ENCODE assay signal across 12 cellular contexts in genomic region chr6:160950507-160950906, GRCh38. TPM values are rescaled to one million over a fixed set of nuclear protein-coding genes. Genes with fewer than 3 reads are reported as not detected.
DNase-seq lines count a peak whose midpoint lies in the region; ATAC-seq and TF ChIP-seq lines count a peak whose summit lies in the region.
"Had no signal": no experiment of that assay in that cellular context is flagged by ENCODE, and none has a peak within 500 bp of the region (broad histone marks: within the 10 kb centered on the region; RNA-seq: fewer than 3 reads in every experiment).

No MANE protein-coding gene starts in this region.

- peak; percentile 92 for ATAC-seq in left ventricle myocardium superior
- ATAC-seq in activated T-helper 17 cell treated with anti-CD3 and anti-CD28 coated beads, Interleukin-2, amount 50 U/mL, for 72 hours (replicated peaks) = no peak
- ATAC-seq in activated CD8-positive, alpha-beta T cell treated with anti-CD3 and anti-CD28 coated beads, Interleukin-2, amount 10 ng/mL, durations not matched to agents 7 days and 5 days = no peak

- DNase-seq in HCEC 1CT = peak; percentile 40
- DNase-seq in astrocyte of the spinal cord (ENCODE audit: low read depth, low spot score) = peak; percentile 55
- DNase-seq in left ventricle myocardium superior = no peak
- no peak for DNase-seq in NCI-H1092 (lab: John Stamatoyannopoulos, UW)
- DNase-seq in activated CD8-positive, alpha-beta T cell treated with anti-CD3 and anti-CD28 coated beads, Interleukin-2, amount 10 ng/mL, durations not matched to agents 7 days and 5 days = no peak
- DNase-seq in NCI-H774 (lab: John Stamatoyannopoulos, UW) = no peak
- DNase-seq: activated CD4-positive, alpha-beta T cell treated with anti-CD3 and anti-CD28 coated beads for 48 hours; activated naive CD4-positive, alpha-beta T cell treated with anti-CD3 and anti-CD28 coated beads, Interleukin-2, amount 10 ng/mL, durations not matched to agents 7 days and 5 days; NCI-H2081; retina had no signal

- peak overlapping the region in 11 of 21 experiments; percentile 7 to 69 (median 52) for H3K27ac ChIP-seq in skin epidermis

- H3K4me3 ChIP-seq in astrocyte of the spinal cord (ENCODE audit: low read depth, low read length) = no peak overlapping the region
- no peak overlapping the region for H3K4me3 ChIP-seq in skin epidermis

- TF ChIP-seq CTCF in astrocyte of the spinal cord (IDR thresholded peaks at IDR 0.05; ENCODE audit: low read depth, low read length) = no peak

- no peaks in the 10 kb centered on the region for H3K9me3 Mint-ChIP-seq in activated T-helper 17 cell treated with anti-CD3 and anti-CD28 coated beads, Interleukin-2, amount 50 U/mL, for 72 hours
- H3K9me3 Mint-ChIP-seq in activated CD8-positive, alpha-beta T cell treated with anti-CD3 and anti-CD28 coated beads, Interleukin-2, amount 10 ng/mL, durations not matched to agents 7 days and 5 days (ENCODE audit: insufficient read depth) = no peaks in the 10 kb centered on the region
- H3K9me3 Mint-ChIP-seq: activated naive CD4-positive, alpha-beta T cell treated with anti-CD3 and anti-CD28 coated beads, Interleukin-2, amount 10 ng/mL, durations not matched to agents 7 days and 5 days had no signal

- no peak overlapping the region for H3K4me3 Mint-ChIP-seq in activated T-helper 17 cell treated with anti-CD3 and anti-CD28 coated beads, Interleukin-2, amount 50 U/mL, for 72 hours
- H3K4me3 Mint-ChIP-seq in activated CD8-positive, alpha-beta T cell treated with anti-CD3 and anti-CD28 coated beads, Interleukin-2, amount 10 ng/mL, durations not matched to agents 7 days and 5 days = no peak overlapping the region
- H3K4me3 Mint-ChIP-seq: activated naive CD4-positive, alpha-beta T cell treated with anti-CD3 and anti-CD28 coated beads, Interleukin-2, amount 10 ng/mL, durations not matched to agents 7 days and 5 days had no signal

- H3K27me3 Mint-ChIP-seq in activated T-helper 17 cell treated with anti-CD3 and anti-CD28 coated beads, Interleukin-2, amount 50 U/mL, for 72 hours = peaks cover 11% of the 10 kb centered on the region
- peaks cover 7% of the 10 kb centered on the region for H3K27me3 Mint-ChIP-seq in activated CD8-positive, alpha-beta T cell treated with anti-CD3 and anti-CD28 coated beads, Interleukin-2, amount 10 ng/mL, durations not matched to agents 7 days and 5 days (ENCODE audit: low read depth)

- CTCF ChIA-PET in activated CD8-positive, alpha-beta T cell treated with anti-CD3 and anti-CD28 coated beads, Interleukin-2, amount 10 ng/mL, durations not matched to agents 7 days and 5 days (lab: Charles Lee) = interaction anchor here (1.2 kb wide), 1 partner anchor 42 kb away, joined by 3 read pairs; no protein-coding TSS in a partner anchor

- POLR2A ChIA-PET in activated CD8-positive, alpha-beta T cell treated with anti-CD3 and anti-CD28 coated beads, Interleukin-2, amount 10 ng/mL, durations not matched to agents 7 days and 5 days (lab: Charles Lee) = no interaction called here

- intact Hi-C loops in left ventricle myocardium superior (cut with micrococcal nuclease) = no loop called here

- no peaks in the 10 kb centered on the region for H3K36me3 Mint-ChIP-seq in activated T-helper 17 cell treated with anti-CD3 and anti-CD28 coated beads, Interleukin-2, amount 50 U/mL, for 72 hours (ENCODE audit: low read depth)
- no peaks in the 10 kb centered on the region for H3K36me3 Mint-ChIP-seq in activated CD8-positive, alpha-beta T cell treated with anti-CD3 and anti-CD28 coated beads, Interleukin-2, amount 10 ng/mL, durations not matched to agents 7 days and 5 days (ENCODE audit: low read depth)
- H3K36me3 Mint-ChIP-seq: activated naive CD4-positive, alpha-beta T cell treated with anti-CD3 and anti-CD28 coated beads, Interleukin-2, amount 10 ng/mL, durations not matched to agents 7 days and 5 days had no signal

- no peaks in the 10 kb centered on the region for H3K4me1 Mint-ChIP-seq in activated T-helper 17 cell treated with anti-CD3 and anti-CD28 coated beads, Interleukin-2, amount 50 U/mL, for 72 hours
- no peaks in the 10 kb centered on the region for H3K4me1 Mint-ChIP-seq in activated CD8-positive, alpha-beta T cell treated with anti-CD3 and anti-CD28 coated beads, Interleukin-2, amount 10 ng/mL, durations not matched to agents 7 days and 5 days (ENCODE audit: low read depth)
- H3K4me1 Mint-ChIP-seq: activated naive CD4-positive, alpha-beta T cell treated with anti-CD3 and anti-CD28 coated beads, Interleukin-2, amount 10 ng/mL, durations not matched to agents 7 days and 5 days had no signal

- in situ Hi-C loops in astrocyte of the spinal cord (cut with HindIII; ENCODE audit: low sequenced_read_pairs) = no loop called here

- no peak overlapping the region for H3K27ac Mint-ChIP-seq in activated T-helper 17 cell treated with anti-CD3 and anti-CD28 coated beads, Interleukin-2, amount 50 U/mL, for 72 hours
- no peak overlapping the region for H3K27ac Mint-ChIP-seq in activated CD8-positive, alpha-beta T cell treated with anti-CD3 and anti-CD28 coated beads, Interleukin-2, amount 10 ng/mL, durations not matched to agents 7 days and 5 days
- H3K27ac Mint-ChIP-seq: activated naive CD4-positive, alpha-beta T cell treated with anti-CD3 and anti-CD28 coated beads, Interleukin-2, amount 10 ng/mL, durations not matched to agents 7 days and 5 days had no signal

RNA-seq across cellular contexts. Expression of gene MAP3K4, which starts 41.1 kb away (rescaled TPM):
- total RNA-seq in left ventricle myocardium superior = 43.6 TPM
- 10 to 100 TPM; 76.1 to 97.9 TPM for total RNA-seq in activated T-helper 17 cell treated with anti-CD3 and anti-CD28 coated beads, Interleukin-2, amount 50 U/mL, for 72 hours
- total RNA-seq in activated CD8-positive, alpha-beta T cell treated with anti-CD3 and anti-CD28 coated beads, Interleukin-2, amount 10 ng/mL, durations not matched to agents 7 days and 5 days = 10 to 100 TPM; 26.8 to 35.7 TPM

Comparison
In these comparisons a context has a peak if more than half of its experiments do, and no peak if none do; other contexts are left out.
1. DNase-seq: peak in HCEC 1CT (single experiment) and astrocyte of the spinal cord (single experiment); none in left ventricle myocardium superior (single experiment), NCI-H1092 (single experiment), activated CD8-positive, alpha-beta T cell treated with anti-CD3 and anti-CD28 coated beads, Interleukin-2, amount 10 ng/mL, durations not matched to agents 7 days and 5 days (single experiment) and NCI-H774 (single experiment).